Comparison of ENCODE assay signal across 1 cellular context in genomic region chr2:20592106-20593071, GRCh38.
TF ChIP-seq lines count a peak whose summit lies in the region.

No MANE protein-coding gene starts in this region.

TF ChIP-seq in HepG2, 621 proteins besides CTCF, POLR2A, EP300 and RAD21 (continued from another document and continues in another):
- no peak for TF ChIP-seq PRDM15 (CRISPR knock-in tag; IDR thresholded peaks at IDR 0.05)
- no peak for TF ChIP-seq CBX2 (IDR thresholded peaks at IDR 0.05; ENCODE audit: low read depth, low read length)
- no peak for TF ChIP-seq CBX2 (CRISPR knock-in tag; IDR thresholded peaks at IDR 0.05; ENCODE audit: low read depth)
- no peak for TF ChIP-seq TSC22D2 (CRISPR knock-in tag; IDR thresholded peaks at IDR 0.05; ENCODE audit: borderline replicate concordance)
- TF ChIP-seq, protein P1, sequence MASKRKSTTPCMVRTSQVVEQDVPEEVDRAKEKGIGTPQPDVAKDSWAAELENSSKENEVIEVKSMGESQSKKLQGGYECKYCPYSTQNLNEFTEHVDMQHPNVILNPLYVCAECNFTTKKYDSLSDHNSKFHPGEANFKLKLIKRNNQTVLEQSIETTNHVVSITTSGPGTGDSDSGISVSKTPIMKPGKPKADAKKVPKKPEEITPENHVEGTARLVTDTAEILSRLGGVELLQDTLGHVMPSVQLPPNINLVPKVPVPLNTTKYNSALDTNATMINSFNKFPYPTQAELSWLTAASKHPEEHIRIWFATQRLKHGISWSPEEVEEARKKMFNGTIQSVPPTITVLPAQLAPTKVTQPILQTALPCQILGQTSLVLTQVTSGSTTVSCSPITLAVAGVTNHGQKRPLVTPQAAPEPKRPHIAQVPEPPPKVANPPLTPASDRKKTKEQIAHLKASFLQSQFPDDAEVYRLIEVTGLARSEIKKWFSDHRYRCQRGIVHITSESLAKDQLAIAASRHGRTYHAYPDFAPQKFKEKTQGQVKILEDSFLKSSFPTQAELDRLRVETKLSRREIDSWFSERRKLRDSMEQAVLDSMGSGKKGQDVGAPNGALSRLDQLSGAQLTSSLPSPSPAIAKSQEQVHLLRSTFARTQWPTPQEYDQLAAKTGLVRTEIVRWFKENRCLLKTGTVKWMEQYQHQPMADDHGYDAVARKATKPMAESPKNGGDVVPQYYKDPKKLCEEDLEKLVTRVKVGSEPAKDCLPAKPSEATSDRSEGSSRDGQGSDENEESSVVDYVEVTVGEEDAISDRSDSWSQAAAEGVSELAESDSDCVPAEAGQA (IDR thresholded peaks at IDR 0.05; ENCODE audit: low read depth), result no peak
- TF ChIP-seq, protein P1 (CRISPR knock-in tag; IDR thresholded peaks at IDR 0.05; ENCODE audit: borderline replicate concordance), result no peak
- TF ChIP-seq, protein P2, sequence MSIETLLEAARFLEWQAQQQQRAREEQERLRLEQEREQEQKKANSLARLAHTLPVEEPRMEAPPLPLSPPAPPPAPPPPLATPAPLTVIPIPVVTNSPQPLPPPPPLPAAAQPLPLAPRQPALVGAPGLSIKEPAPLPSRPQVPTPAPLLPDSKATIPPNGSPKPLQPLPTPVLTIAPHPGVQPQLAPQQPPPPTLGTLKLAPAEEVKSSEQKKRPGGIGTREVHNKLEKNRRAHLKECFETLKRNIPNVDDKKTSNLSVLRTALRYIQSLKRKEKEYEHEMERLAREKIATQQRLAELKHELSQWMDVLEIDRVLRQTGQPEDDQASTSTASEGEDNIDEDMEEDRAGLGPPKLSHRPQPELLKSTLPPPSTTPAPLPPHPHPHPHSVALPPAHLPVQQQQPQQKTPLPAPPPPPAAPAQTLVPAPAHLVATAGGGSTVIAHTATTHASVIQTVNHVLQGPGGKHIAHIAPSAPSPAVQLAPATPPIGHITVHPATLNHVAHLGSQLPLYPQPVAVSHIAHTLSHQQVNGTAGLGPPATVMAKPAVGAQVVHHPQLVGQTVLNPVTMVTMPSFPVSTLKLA (IDR thresholded peaks at IDR 0.05), result no peak
- peak; percentile 53; the same call in 1 of the 2 replicates for TF ChIP-seq ZSCAN25 (CRISPR knock-in tag; IDR thresholded peaks at IDR 0.05)
- TF ChIP-seq ZNF33A (CRISPR knock-in tag; IDR thresholded peaks at IDR 0.05; ENCODE audit: borderline replicate concordance), result no peak
- TF ChIP-seq ZC3H4 (CRISPR knock-in tag; IDR thresholded peaks at IDR 0.05; ENCODE audit: borderline replicate concordance), result peak; percentile 95
- TF ChIP-seq NFIB (CRISPR knock-in tag; IDR thresholded peaks at IDR 0.05; ENCODE audit: borderline replicate concordance), result no peak
- no peak for TF ChIP-seq ZSCAN20 (CRISPR knock-in tag; IDR thresholded peaks at IDR 0.05; ENCODE audit: borderline replicate concordance)
- no peak for TF ChIP-seq DPF2 (CRISPR knock-in tag; IDR thresholded peaks at IDR 0.05; ENCODE audit: borderline replicate concordance, low read depth)
- no peak for TF ChIP-seq FLYWCH1 (CRISPR knock-in tag; IDR thresholded peaks at IDR 0.05)
- TF ChIP-seq, protein P3, sequence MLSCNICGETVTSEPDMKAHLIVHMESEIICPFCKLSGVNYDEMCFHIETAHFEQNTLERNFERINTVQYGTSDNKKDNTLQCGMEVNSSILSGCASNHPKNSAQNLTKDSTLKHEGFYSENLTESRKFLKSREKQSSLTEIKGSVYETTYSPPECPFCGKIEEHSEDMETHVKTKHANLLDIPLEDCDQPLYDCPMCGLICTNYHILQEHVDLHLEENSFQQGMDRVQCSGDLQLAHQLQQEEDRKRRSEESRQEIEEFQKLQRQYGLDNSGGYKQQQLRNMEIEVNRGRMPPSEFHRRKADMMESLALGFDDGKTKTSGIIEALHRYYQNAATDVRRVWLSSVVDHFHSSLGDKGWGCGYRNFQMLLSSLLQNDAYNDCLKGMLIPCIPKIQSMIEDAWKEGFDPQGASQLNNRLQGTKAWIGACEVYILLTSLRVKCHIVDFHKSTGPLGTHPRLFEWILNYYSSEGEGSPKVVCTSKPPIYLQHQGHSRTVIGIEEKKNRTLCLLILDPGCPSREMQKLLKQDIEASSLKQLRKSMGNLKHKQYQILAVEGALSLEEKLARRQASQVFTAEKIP (CRISPR knock-in tag; IDR thresholded peaks at IDR 0.05; ENCODE audit: borderline replicate concordance), result no peak
- TF ChIP-seq ZNF605 (CRISPR knock-in tag; IDR thresholded peaks at IDR 0.05), result no peak
- TF ChIP-seq, protein P4, sequence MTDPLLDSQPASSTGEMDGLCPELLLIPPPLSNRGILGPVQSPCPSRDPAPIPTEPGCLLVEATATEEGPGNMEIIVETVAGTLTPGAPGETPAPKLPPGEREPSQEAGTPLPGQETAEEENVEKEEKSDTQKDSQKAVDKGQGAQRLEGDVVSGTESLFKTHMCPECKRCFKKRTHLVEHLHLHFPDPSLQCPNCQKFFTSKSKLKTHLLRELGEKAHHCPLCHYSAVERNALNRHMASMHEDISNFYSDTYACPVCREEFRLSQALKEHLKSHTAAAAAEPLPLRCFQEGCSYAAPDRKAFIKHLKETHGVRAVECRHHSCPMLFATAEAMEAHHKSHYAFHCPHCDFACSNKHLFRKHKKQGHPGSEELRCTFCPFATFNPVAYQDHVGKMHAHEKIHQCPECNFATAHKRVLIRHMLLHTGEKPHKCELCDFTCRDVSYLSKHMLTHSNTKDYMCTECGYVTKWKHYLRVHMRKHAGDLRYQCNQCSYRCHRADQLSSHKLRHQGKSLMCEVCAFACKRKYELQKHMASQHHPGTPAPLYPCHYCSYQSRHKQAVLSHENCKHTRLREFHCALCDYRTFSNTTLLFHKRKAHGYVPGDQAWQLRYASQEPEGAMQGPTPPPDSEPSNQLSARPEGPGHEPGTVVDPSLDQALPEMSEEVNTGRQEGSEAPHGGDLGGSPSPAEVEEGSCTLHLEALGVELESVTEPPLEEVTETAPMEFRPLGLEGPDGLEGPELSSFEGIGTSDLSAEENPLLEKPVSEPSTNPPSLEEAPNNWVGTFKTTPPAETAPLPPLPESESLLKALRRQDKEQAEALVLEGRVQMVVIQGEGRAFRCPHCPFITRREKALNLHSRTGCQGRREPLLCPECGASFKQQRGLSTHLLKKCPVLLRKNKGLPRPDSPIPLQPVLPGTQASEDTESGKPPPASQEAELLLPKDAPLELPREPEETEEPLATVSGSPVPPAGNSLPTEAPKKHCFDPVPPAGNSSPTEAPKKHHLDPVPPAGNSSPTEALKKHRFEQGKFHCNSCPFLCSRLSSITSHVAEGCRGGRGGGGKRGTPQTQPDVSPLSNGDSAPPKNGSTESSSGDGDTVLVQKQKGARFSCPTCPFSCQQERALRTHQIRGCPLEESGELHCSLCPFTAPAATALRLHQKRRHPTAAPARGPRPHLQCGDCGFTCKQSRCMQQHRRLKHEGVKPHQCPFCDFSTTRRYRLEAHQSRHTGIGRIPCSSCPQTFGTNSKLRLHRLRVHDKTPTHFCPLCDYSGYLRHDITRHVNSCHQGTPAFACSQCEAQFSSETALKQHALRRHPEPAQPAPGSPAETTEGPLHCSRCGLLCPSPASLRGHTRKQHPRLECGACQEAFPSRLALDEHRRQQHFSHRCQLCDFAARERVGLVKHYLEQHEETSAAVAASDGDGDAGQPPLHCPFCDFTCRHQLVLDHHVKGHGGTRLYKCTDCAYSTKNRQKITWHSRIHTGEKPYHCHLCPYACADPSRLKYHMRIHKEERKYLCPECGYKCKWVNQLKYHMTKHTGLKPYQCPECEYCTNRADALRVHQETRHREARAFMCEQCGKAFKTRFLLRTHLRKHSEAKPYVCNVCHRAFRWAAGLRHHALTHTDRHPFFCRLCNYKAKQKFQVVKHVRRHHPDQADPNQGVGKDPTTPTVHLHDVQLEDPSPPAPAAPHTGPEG (CRISPR knock-in tag; IDR thresholded peaks at IDR 0.05), result no peak
- TF ChIP-seq TOE1 (CRISPR knock-in tag; IDR thresholded peaks at IDR 0.05), result 0 out of 2 replicates have a peak, but pooled peaks have one; percentile 12
- no peak for TF ChIP-seq KLF13 (CRISPR knock-in tag; IDR thresholded peaks at IDR 0.05)
- no peak for TF ChIP-seq ZZZ3 (CRISPR knock-in tag; IDR thresholded peaks at IDR 0.05; ENCODE audit: borderline replicate concordance)
- TF ChIP-seq, protein P5, sequence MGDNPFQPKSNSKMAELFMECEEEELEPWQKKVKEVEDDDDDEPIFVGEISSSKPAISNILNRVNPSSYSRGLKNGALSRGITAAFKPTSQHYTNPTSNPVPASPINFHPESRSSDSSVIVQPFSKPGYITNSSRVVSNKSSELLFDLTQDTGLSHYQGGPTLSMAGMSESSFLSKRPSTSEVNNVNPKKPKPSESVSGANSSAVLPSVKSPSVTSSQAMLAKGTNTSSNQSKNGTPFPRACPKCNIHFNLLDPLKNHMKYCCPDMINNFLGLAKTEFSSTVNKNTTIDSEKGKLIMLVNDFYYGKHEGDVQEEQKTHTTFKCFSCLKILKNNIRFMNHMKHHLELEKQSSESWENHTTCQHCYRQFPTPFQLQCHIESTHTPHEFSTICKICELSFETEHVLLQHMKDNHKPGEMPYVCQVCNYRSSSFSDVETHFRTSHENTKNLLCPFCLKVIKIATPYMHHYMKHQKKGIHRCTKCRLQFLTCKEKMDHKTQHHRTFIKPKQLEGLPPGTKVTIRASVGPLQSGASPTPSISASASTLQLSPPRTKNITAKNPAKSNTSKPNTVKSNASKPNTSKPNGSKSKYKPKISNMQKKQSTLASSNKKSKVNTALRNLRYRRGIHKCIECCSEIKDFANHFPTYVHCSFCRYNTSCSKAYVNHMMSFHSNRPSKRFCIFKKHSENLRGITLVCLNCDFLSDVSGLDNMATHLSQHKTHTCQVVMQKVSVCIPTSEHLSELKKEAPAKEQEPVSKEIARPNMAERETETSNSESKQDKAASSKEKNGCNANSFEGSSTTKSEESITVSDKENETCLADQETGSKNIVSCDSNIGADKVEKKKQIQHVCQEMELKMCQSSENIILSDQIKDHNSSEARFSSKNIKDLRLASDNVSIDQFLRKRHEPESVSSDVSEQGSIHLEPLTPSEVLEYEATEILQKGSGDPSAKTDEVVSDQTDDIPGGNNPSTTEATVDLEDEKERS (CRISPR knock-in tag; IDR thresholded peaks at IDR 0.05), result no peak
- TF ChIP-seq ZNF781 (CRISPR knock-in tag; IDR thresholded peaks at IDR 0.05; ENCODE audit: borderline replicate concordance, not compliant biosample characterization), result no peak
- TF ChIP-seq ZSCAN31 (CRISPR knock-in tag; IDR thresholded peaks at IDR 0.05; ENCODE audit: low read depth), result no peak
- TF ChIP-seq MTF1 (CRISPR knock-in tag; IDR thresholded peaks at IDR 0.05), result no peak
- peak; percentile 65; the same call in 1 of the 2 replicates for TF ChIP-seq MLX (CRISPR knock-in tag; IDR thresholded peaks at IDR 0.05)
- no peak for TF ChIP-seq SRY (CRISPR knock-in tag; IDR thresholded peaks at IDR 0.05)
- no peak for TF ChIP-seq LRRFIP1 (CRISPR knock-in tag; conservative IDR thresholded peaks at IDR 0.05)
- TF ChIP-seq MYNN (CRISPR knock-in tag; IDR thresholded peaks at IDR 0.05; ENCODE audit: low read depth), result no peak
- TF ChIP-seq SYNCRIP (IDR thresholded peaks at IDR 0.05; ENCODE audit: insufficient read depth, low read depth, low read length), result no peak
